23 cellular contexts compared by ENCODE assay signal in the genomic region with DNA sequence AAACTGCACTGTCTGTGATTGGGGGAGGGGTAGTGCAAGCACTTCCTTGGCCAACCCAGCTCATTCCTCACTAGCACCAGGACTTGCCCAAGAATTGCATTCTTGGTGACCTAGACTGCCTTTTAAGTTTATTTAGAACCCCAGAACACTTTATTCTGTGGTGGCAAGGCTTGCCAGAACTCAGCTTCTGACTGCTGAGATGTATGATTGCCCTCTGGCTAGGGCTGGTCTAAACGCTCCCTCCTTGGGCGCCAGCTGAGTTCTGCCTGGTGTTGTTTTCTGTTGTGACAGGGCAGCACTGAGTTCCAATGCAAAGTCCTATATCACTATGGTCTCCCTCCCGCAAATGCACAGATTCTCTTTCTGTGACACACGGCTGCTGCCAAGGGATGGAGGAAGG.
DNase-seq lines count a peak whose midpoint lies in the region; ATAC-seq, FAIRE-seq and TF ChIP-seq lines count a peak whose summit lies in the region.
"Had no signal": no experiment of that assay in that cellular context is flagged by ENCODE, and none has a peak within 500 bp of the region (broad histone marks: within the 10 kb centered on the region; RNA-seq: fewer than 3 reads in every experiment).

No MANE protein-coding gene starts in this region.

- ATAC-seq in SK-N-SH treated with all-trans-retinoic acid at 6 μM for 48 hours (peak; percentile 21; the same call in 1 of the 3 replicates), gastroesophageal sphincter (peak; percentile 36), upper lobe of right lung (peak; percentile 70)
- ATAC-seq: activated T-helper 17 cell treated with anti-CD3 and anti-CD28 coated beads, Interleukin-2, amount 50 U/mL, for 72 hours; gastrocnemius medialis had no signal

- no peak for DNase-seq in SK-N-SH
- peak; percentile 3 for DNase-seq in amniotic epithelial cell (ENCODE audit: low read depth)
- peak; percentile 59 for DNase-seq in upper lobe of right lung
- no peak for DNase-seq in activated CD4-positive, alpha-beta T cell treated with anti-CD3 and anti-CD28 coated beads for 4 hours
- DNase-seq in D721Med (ENCODE audit: insufficient read length, low spot score), result no peak
- DNase-seq in D341Med (ENCODE audit: low spot score), result no peak
- DNase-seq: activated CD4-positive, alpha-beta T cell treated with anti-CD3 and anti-CD28 coated beads, Interleukin-2, amount 10 ng/mL, durations not matched to agents 7 days and 5 days; Calu3; dermis blood vessel endothelial cell; gastrocnemius medialis; NCI-H1417 treated with DMSO at 0.1 percent for 48 hours; NCI-H526 treated with DMSO at 0.1 percent for 48 hours; small intestine; stimulated activated CD4-positive, alpha-beta T cell treated with anti-CD3 and anti-CD28 coated beads, Interleukin-4, amount 100 ng/mL, for 1 hour had no signal

- no peaks in the 10 kb centered on the region for H3F3A ChIP-seq in SK-N-SH (replicated peaks; ENCODE audit: insufficient read depth)

- H4K20me1 ChIP-seq in SK-N-SH (ENCODE audit: insufficient read depth), result no peaks in the 10 kb centered on the region
- H4K20me1 ChIP-seq: BLaER1 treated with 17β-estradiol and CSF1 and Interleukin-3, amounts not matched to agents 10 nM and 100 nM had no signal

- H3K4me3 ChIP-seq in SK-N-SH (ENCODE audit: low read depth in 2 of 2, low read length in 1 of 2) (no peak overlapping the region), gastroesophageal sphincter (no peak overlapping the region), upper lobe of right lung (no peak overlapping the region)
- H3K4me3 ChIP-seq: BLaER1 treated with 17β-estradiol and CSF1 and Interleukin-3, amounts not matched to agents 10 nM and 100 nM; gastrocnemius medialis; prostate gland; tibial nerve had no signal

- 64% methylated on average over 3 of the region's 4 CpGs for WGBS in SK-N-SH (ENCODE audit: low lambda C conversion rate)
- 77 to 93% methylated on average over 2 to 4 of the region's 4 CpGs for WGBS in gastroesophageal sphincter (ENCODE audit: low coverage in 1 of 2), 2 donors

- H3K79me2 ChIP-seq in SK-N-SH (ENCODE audit: insufficient read depth), result no peaks in the 10 kb centered on the region

- H3K9ac ChIP-seq in SK-N-SH, result no peak overlapping the region
- H3K9ac ChIP-seq: BLaER1 treated with 17β-estradiol and CSF1 and Interleukin-3, amounts not matched to agents 10 nM and 100 nM had no signal

- H3K4me1 ChIP-seq in SK-N-SH (ENCODE audit: control insufficient read depth in 1 of 2, insufficient read depth in 2 of 2, low read depth in 1 of 2, low read length in 1 of 2) (peaks cover 0 to 8% of the 10 kb centered on the region in 2 experiments; a peak in 1 of 4 replicates), gastroesophageal sphincter (peaks cover 0 to 18% (median 0%) of the 10 kb centered on the region in 3 donors), upper lobe of right lung (peaks cover 19% of the 10 kb centered on the region)
- H3K4me1 ChIP-seq: BLaER1 treated with 17β-estradiol and CSF1 and Interleukin-3, amounts not matched to agents 10 nM and 100 nM; prostate gland; tibial nerve had no signal

- no peaks in the 10 kb centered on the region for H3K27me3 ChIP-seq in SK-N-SH (ENCODE audit: insufficient read depth)
- no peaks in the 10 kb centered on the region for H3K27me3 ChIP-seq in gastroesophageal sphincter
- no peaks in the 10 kb centered on the region for H3K27me3 ChIP-seq in upper lobe of right lung
- H3K27me3 ChIP-seq: BLaER1 treated with 17β-estradiol and CSF1 and Interleukin-3, amounts not matched to agents 10 nM and 100 nM; gastrocnemius medialis; tibial nerve had no signal

- H3K36me3 ChIP-seq in SK-N-SH (replicated peaks in 1 of 2; ENCODE audit: control insufficient read depth in 1 of 2, insufficient read depth in 2 of 2, low read length in 1 of 2) (no peaks in the 10 kb centered on the region), gastroesophageal sphincter (no peaks in the 10 kb centered on the region), upper lobe of right lung (no peaks in the 10 kb centered on the region)
- H3K36me3 ChIP-seq: BLaER1 treated with 17β-estradiol and CSF1 and Interleukin-3, amounts not matched to agents 10 nM and 100 nM; gastrocnemius medialis; prostate gland; tibial nerve had no signal

- TF ChIP-seq EP300 in SK-N-SH (IDR thresholded peaks at IDR 0.05; ENCODE audit: borderline replicate concordance in 1 of 2, low read depth in 1 of 2, low read length in 1 of 2) (no peak), gastroesophageal sphincter (IDR thresholded peaks at IDR 0.05) (no peak)

- TF ChIP-seq RAD21 in SK-N-SH (IDR thresholded peaks at IDR 0.05; ENCODE audit: low read length), result no peak

- no peak for TF ChIP-seq POLR2A in gastroesophageal sphincter (IDR thresholded peaks at IDR 0.05)

- no peak overlapping the region; a peak in 1 of 4 replicates for H3K27ac ChIP-seq in SK-N-SH (ENCODE audit: low read depth in 2 of 2, low read length in 1 of 2)
- no peak overlapping the region for H3K27ac ChIP-seq in gastroesophageal sphincter
- no peak overlapping the region for H3K27ac ChIP-seq in upper lobe of right lung
- H3K27ac ChIP-seq: 22Rv1; BLaER1 treated with 17β-estradiol and CSF1 and Interleukin-3, amounts not matched to agents 10 nM and 100 nM; gastrocnemius medialis; prostate gland; tibial nerve had no signal

- POLR2A ChIA-PET in SK-N-SH (lab: Yijun Ruan, JAX), result no interaction called here

- H3K9me3 ChIP-seq in SK-N-SH (no peaks in the 10 kb centered on the region), gastroesophageal sphincter (no peaks in the 10 kb centered on the region), upper lobe of right lung (no peaks in the 10 kb centered on the region)
- H3K9me3 ChIP-seq: BLaER1 treated with 17β-estradiol and CSF1 and Interleukin-3, amounts not matched to agents 10 nM and 100 nM; gastrocnemius medialis; prostate gland; tibial nerve had no signal

- intact Hi-C loops in upper lobe of right lung (cut with DNase I), result no loop called here

- H3K4me2 ChIP-seq in SK-N-SH, result no peak overlapping the region; the same call in 1 of the 2 replicates
- H3K4me2 ChIP-seq: BLaER1 treated with 17β-estradiol and CSF1 and Interleukin-3, amounts not matched to agents 10 nM and 100 nM had no signal

- no peak for FAIRE-seq in D721Med (lab: Jason Lieb, UNC)
- FAIRE-seq: bronchial epithelial cell, endothelial cell of umbilical vein, small intestine had no signal

- H3K9me2 ChIP-seq in SK-N-SH, result no peaks in the 10 kb centered on the region

- no peak overlapping the region for H2AFZ ChIP-seq in SK-N-SH (ENCODE audit: low read depth)

- CTCF ChIA-PET in SK-N-SH (lab: Yijun Ruan, JAX), result no interaction called here

- TF ChIP-seq CTCF in SK-N-SH (IDR thresholded peaks at IDR 0.05) (no peak), gastroesophageal sphincter (IDR thresholded peaks at IDR 0.05) (no peak), upper lobe of right lung (IDR thresholded peaks at IDR 0.05) (no peak), D721Med (IDR thresholded peaks at IDR 0.05; ENCODE audit: insufficient read depth, missing control alignments) (no peak)

TF ChIP-seq in SK-N-SH treated with all-trans-retinoic acid at 6 μM for 48 hours, 23 proteins besides CTCF, POLR2A, EP300 and RAD21 (continues in another document):
- TF ChIP-seq ISL1 (CRISPR knock-in tag; IDR thresholded peaks at IDR 0.05) (no peak), ARNTL (CRISPR knock-in tag; IDR thresholded peaks at IDR 0.05; ENCODE audit: borderline replicate concordance, low read depth) (no peak), ESRRG (CRISPR knock-in tag; IDR thresholded peaks at IDR 0.05) (no peak)
- TF ChIP-seq, protein P1, sequence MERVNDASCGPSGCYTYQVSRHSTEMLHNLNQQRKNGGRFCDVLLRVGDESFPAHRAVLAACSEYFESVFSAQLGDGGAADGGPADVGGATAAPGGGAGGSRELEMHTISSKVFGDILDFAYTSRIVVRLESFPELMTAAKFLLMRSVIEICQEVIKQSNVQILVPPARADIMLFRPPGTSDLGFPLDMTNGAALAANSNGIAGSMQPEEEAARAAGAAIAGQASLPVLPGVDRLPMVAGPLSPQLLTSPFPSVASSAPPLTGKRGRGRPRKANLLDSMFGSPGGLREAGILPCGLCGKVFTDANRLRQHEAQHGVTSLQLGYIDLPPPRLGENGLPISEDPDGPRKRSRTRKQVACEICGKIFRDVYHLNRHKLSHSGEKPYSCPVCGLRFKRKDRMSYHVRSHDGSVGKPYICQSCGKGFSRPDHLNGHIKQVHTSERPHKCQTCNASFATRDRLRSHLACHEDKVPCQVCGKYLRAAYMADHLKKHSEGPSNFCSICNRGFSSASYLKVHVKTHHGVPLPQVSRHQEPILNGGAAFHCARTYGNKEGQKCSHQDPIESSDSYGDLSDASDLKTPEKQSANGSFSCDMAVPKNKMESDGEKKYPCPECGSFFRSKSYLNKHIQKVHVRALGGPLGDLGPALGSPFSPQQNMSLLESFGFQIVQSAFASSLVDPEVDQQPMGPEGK (CRISPR knock-in tag; IDR thresholded peaks at IDR 0.05; ENCODE audit: borderline replicate concordance), result no peak

TF ChIP-seq in SK-N-SH, 30 proteins besides CTCF, POLR2A, EP300 and RAD21 (continues in another document):
- TF ChIP-seq ZBTB33 (IDR thresholded peaks at IDR 0.05; ENCODE audit: borderline replicate concordance, low read depth) (no peak), RXRA (IDR thresholded peaks at IDR 0.05; ENCODE audit: borderline replicate concordance, low read depth) (no peak), MXI1 (IDR thresholded peaks at IDR 0.05; ENCODE audit: low read depth, low read length) (no peak)
- TF ChIP-seq, protein P2, sequence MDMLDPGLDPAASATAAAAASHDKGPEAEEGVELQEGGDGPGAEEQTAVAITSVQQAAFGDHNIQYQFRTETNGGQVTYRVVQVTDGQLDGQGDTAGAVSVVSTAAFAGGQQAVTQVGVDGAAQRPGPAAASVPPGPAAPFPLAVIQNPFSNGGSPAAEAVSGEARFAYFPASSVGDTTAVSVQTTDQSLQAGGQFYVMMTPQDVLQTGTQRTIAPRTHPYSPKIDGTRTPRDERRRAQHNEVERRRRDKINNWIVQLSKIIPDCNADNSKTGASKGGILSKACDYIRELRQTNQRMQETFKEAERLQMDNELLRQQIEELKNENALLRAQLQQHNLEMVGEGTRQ (IDR thresholded peaks at IDR 0.05; ENCODE audit: borderline replicate concordance, low read depth, low read length), result no peak

Comparison
In these comparisons a context has a peak if more than half of its experiments do, and no peak if none do; other contexts are left out.
1. DNase-seq: peak in amniotic epithelial cell (single experiment) and upper lobe of right lung (single experiment); none in SK-N-SH (single experiment), activated CD4-positive, alpha-beta T cell treated with anti-CD3 and anti-CD28 coated beads for 4 hours (0 of 2), D721Med (single experiment) and D341Med (single experiment).
2. Peak in every context shown above with its lines, with median percentiles within 50 percentile points of each other: ATAC-seq.